In genomic region chr4:123352240-123352945, GRCh38 we compare ENCODE assay signal across 11 cellular contexts. TPM values are rescaled to one million over a fixed set of nuclear protein-coding genes. Genes with fewer than 3 reads are reported as not detected.
DNase-seq lines count a peak whose midpoint lies in the region; ATAC-seq, FAIRE-seq and TF ChIP-seq lines count a peak whose summit lies in the region.
"Had no signal": no experiment of that assay in that cellular context is flagged by ENCODE, and none has a peak within 500 bp of the region (broad histone marks: within the 10 kb centered on the region; RNA-seq: fewer than 3 reads in every experiment).

No MANE protein-coding gene starts in this region.

- dilution Hi-C loops in mammary epithelial cell (cut with HindIII; ENCODE audit: low sequenced_read_pairs), result no loop called here

- no peak overlapping the region for H3K9ac ChIP-seq in mammary epithelial cell (ENCODE audit: insufficient read depth, low read length)
- peak overlapping the region in 1 of 2 donors; percentile 17 for H3K9ac ChIP-seq in kidney (ENCODE audit: low read length in 2 of 2)
- no peak overlapping the region for H3K9ac ChIP-seq in MM.1S (ENCODE audit: low read length)

- no peaks in the 10 kb centered on the region for H3F3A ChIP-seq in MM.1S (ENCODE audit: insufficient read depth, low read length)

- H3K4me3 ChIP-seq in mammary epithelial cell (replicated peaks in 1 of 3; ENCODE audit: insufficient read depth in 1 of 3, low read depth in 2 of 3, low read length in 3 of 3) (no peak overlapping the region), kidney (ENCODE audit: low read length in 2 of 2) (peak overlapping the region; percentile 52 to 56), upper lobe of right lung (no peak overlapping the region), MM.1S (ENCODE audit: low read length) (no peak overlapping the region)

- in situ Hi-C loops in mammary epithelial cell (cut with MboI; ENCODE audit: low sequenced_read_pairs in 2 of 2), result no loop called here

- no TSS peak for BruUV-seq in mammary epithelial cell (replicated peaks; lab: Mats Ljungman, UMichigan)

- 6% methylated on average over 5 of the region's 6 CpGs for WGBS in mammary epithelial cell (ENCODE audit: low coverage, missing lambda C conversion rate)

- H3K79me2 ChIP-seq in mammary epithelial cell (ENCODE audit: insufficient read depth, low read length) (no peaks in the 10 kb centered on the region), MM.1S (ENCODE audit: low read length) (no peaks in the 10 kb centered on the region)

- peak overlapping the region; percentile 5 for H3K27ac ChIP-seq in mammary epithelial cell (ENCODE audit: insufficient read depth, low read depth, low read length)
- peak overlapping the region; percentile 60 to 75 for H3K27ac ChIP-seq in kidney (ENCODE audit: low read depth in 2 of 2, low read length in 2 of 2)
- no peak overlapping the region for H3K27ac ChIP-seq in upper lobe of right lung
- H3K27ac ChIP-seq in MM.1S (ENCODE audit: low read length), result no peak overlapping the region

- H3K36me3 ChIP-seq in mammary epithelial cell (ENCODE audit: insufficient read depth, low read length), result no peaks in the 10 kb centered on the region
- no peaks in the 10 kb centered on the region for H3K36me3 ChIP-seq in kidney (ENCODE audit: control insufficient read depth in 1 of 2, insufficient read depth in 2 of 2, low read length in 2 of 2)
- no peaks in the 10 kb centered on the region for H3K36me3 ChIP-seq in upper lobe of right lung
- H3K36me3 ChIP-seq in MM.1S (replicated peaks; ENCODE audit: insufficient read depth, low read length), result no peaks in the 10 kb centered on the region

- CTCF ChIA-PET in mammary epithelial cell (lab: Charles Lee; ENCODE audit: low non-redundant PET), result interaction anchor here (0.6 kb wide), 1 partner anchor 384 kb away, joined by 5 read pairs; no protein-coding TSS in a partner anchor

- FAIRE-seq in kidney (lab: Jason Lieb, UNC), result no peak

- intact Hi-C loops in mammary epithelial cell (cut with micrococcal nuclease) (loop anchor here (5.0 kb wide), 1 partner anchor 480 kb away; no protein-coding TSS in a partner anchor), kidney (cut with DNase I) (no loop called here), upper lobe of right lung (cut with DNase I) (no loop called here)

- TF ChIP-seq CTCF in mammary epithelial cell (conservative IDR thresholded peaks at IDR 0.05 in 1 of 2, IDR thresholded peaks at IDR 0.05 in 1 of 2; ENCODE audit: extremely low read depth in 1 of 2, insufficient read depth in 1 of 2, low read depth in 1 of 2, low read length in 2 of 2) (no peak), kidney (IDR thresholded peaks at IDR 0.05; ENCODE audit: borderline replicate concordance, extremely low read depth, insufficient read depth) (no peak), upper lobe of right lung (IDR thresholded peaks at IDR 0.05) (no peak), MM.1S (IDR thresholded peaks at IDR 0.05; ENCODE audit: low read length) (no peak)

- no peaks in the 10 kb centered on the region for H3K9me3 ChIP-seq in mammary epithelial cell (replicated peaks; ENCODE audit: insufficient read depth, low read length)
- H3K9me3 ChIP-seq in kidney (ENCODE audit: control insufficient read depth in 1 of 2, low read length in 2 of 2), result no peaks in the 10 kb centered on the region
- H3K9me3 ChIP-seq in upper lobe of right lung, result no peaks in the 10 kb centered on the region
- no peaks in the 10 kb centered on the region for H3K9me3 ChIP-seq in MM.1S (replicated peaks; ENCODE audit: insufficient read depth, low read length)

- no peaks in the 10 kb centered on the region for H3K9me2 ChIP-seq in MM.1S (replicated peaks; ENCODE audit: insufficient read depth, low read length)

- peak; percentile 26 for ATAC-seq in upper lobe of right lung

- H3K4me1 ChIP-seq in mammary epithelial cell (ENCODE audit: insufficient read depth, low read length), result peaks cover 22% of the 10 kb centered on the region
- H3K4me1 ChIP-seq in kidney (ENCODE audit: control insufficient read depth in 1 of 2, insufficient read depth in 1 of 2, low read depth in 1 of 2, low read length in 2 of 2), result peaks cover 6% of the 10 kb centered on the region in 2 donors
- no peaks in the 10 kb centered on the region for H3K4me1 ChIP-seq in upper lobe of right lung
- H3K4me1 ChIP-seq in MM.1S (ENCODE audit: low read length), result no peaks in the 10 kb centered on the region

- no peaks in the 10 kb centered on the region for H4K20me1 ChIP-seq in mammary epithelial cell (ENCODE audit: insufficient read depth, low read length)
- H4K20me1 ChIP-seq in MM.1S (ENCODE audit: insufficient read depth, low read length), result no peaks in the 10 kb centered on the region

- H2AFZ ChIP-seq in mammary epithelial cell (ENCODE audit: low read depth, low read length), result peak overlapping the region; percentile 2
- H2AFZ ChIP-seq in MM.1S (ENCODE audit: low read length), result no peak overlapping the region

- DNase-seq in NOMO-1 (lab: John Stamatoyannopoulos, UW; ENCODE audit: unreplicated experiment in 2 of 2), result peak; percentile 20 to 32
- no peak for DNase-seq in NOMO-1 treated with dmso at 0.1 percent for 144 hours (lab: John Stamatoyannopoulos, UW; ENCODE audit: unreplicated experiment)
- peak; percentile 91 for DNase-seq in mammary epithelial cell
- DNase-seq in kidney, result no peak
- DNase-seq in upper lobe of right lung, result no peak
- no peak for DNase-seq in NCI-H82 (lab: John Stamatoyannopoulos, UW)
- no peak for DNase-seq in iPS-NIHi11 (ENCODE audit: low spot score)
- no peak for DNase-seq in MM.1S
- DNase-seq: activated naive CD4-positive, alpha-beta T cell treated with anti-CD3 and anti-CD28 coated beads, Interleukin-2, amount 50 U/mL, for 16 hours; AML-193; NCI-H2029 treated with DMSO at 0.1 percent for 48 hours had no signal

- peak overlapping the region; percentile 43 for H3K4me2 ChIP-seq in mammary epithelial cell (ENCODE audit: insufficient read depth, low read depth, low read length)
- H3K4me2 ChIP-seq in MM.1S (ENCODE audit: low read depth, low read length), result no peak overlapping the region

- H3K27me3 ChIP-seq in mammary epithelial cell (ENCODE audit: insufficient read depth, low read length), result no peaks in the 10 kb centered on the region
- no peaks in the 10 kb centered on the region for H3K27me3 ChIP-seq in upper lobe of right lung
- H3K27me3 ChIP-seq in MM.1S (replicated peaks; ENCODE audit: insufficient read depth, low read length), result no peaks in the 10 kb centered on the region

RNA-seq across cellular contexts. Expression of gene SPRY1, which starts 44.2 kb away (rescaled TPM):
- total RNA-seq in mammary epithelial cell (1 to 10 TPM; 4.8 to 8.2 TPM), kidney (134 TPM), upper lobe of right lung (134 TPM)
- polyA plus RNA-seq in mammary epithelial cell (2.9 TPM), kidney (ENCODE audit: insufficient read depth, low read depth, low replicate concordance) (18.3 TPM)
- polyA minus RNA-seq in mammary epithelial cell, result 5.5 TPM

Comparison
In these comparisons a context has a peak if more than half of its experiments do, and no peak if none do; other contexts are left out.
1. DNase-seq: peak in NOMO-1 (2 of 2) and mammary epithelial cell (single experiment); none in NOMO-1 treated with dmso at 0.1 percent for 144 hours (single experiment), kidney (single experiment), upper lobe of right lung (single experiment), NCI-H82 (single experiment), iPS-NIHi11 (single experiment) and MM.1S (single experiment).
2. H3K27ac ChIP-seq: peak in mammary epithelial cell (single experiment) and kidney (2 of 2); none in upper lobe of right lung (single experiment) and MM.1S (single experiment).
3. H3K4me3 ChIP-seq: peak in kidney (2 of 2); none in mammary epithelial cell (0 of 3), upper lobe of right lung (single experiment) and MM.1S (single experiment).
4. RNA of gene SPRY1, which starts 44.2 kb away (total RNA-seq): 134 TPM in kidney (single experiment) and 134 TPM in upper lobe of right lung (single experiment); 4.8 to 8.2 TPM in mammary epithelial cell; every median in the first group is over 10 times any median in the second.